ENCODE assay signal across 10 cellular contexts in the genomic region with DNA sequence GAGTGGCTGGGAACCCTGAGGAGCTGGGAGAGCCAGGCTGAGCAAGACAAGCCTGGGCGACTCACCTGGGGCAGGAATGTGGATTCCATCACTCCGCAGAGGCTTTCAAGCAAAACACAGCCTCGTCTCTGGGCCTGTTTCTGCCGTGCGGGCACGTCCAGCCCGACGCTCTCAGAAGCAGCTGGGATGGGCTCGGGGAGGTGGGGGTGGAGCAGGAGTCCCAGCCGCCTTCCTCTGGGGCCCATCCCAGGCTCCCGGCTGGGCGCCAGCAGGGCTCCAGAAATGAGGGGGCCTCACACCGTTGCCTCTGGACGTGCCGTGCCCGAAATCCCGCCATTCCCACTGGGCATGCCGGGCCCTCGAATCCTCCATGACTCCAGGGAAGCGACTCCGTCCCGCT.
A peak's percentile ranks its signal among the peaks of the same experiment; 100 is the strongest.
DNase-seq lines count a peak whose midpoint lies in the region; ATAC-seq and TF ChIP-seq lines count a peak whose summit lies in the region.
"Had no signal": no experiment of that assay in that cellular context is flagged by ENCODE, and none has a peak within 500 bp of the region (broad histone marks: within the 10 kb centered on the region; RNA-seq: fewer than 3 reads in every experiment).

No MANE protein-coding gene starts in this region.

- no peaks in the 10 kb centered on the region for H3K27me3 ChIP-seq in tibial artery
- H3K27me3 ChIP-seq: ovary had no signal

- H3K27ac ChIP-seq in HEK293 (ENCODE audit: extremely low read depth, low read depth, low read length) (no peak overlapping the region), tibial artery (peak overlapping the region; percentile 62 to 76)
- H3K27ac ChIP-seq: ovary had no signal

- CTCF ChIA-PET in HEK293 (lab: Yijun Ruan, JAX) = no interaction called here

- no peak for TF ChIP-seq CTCF in HEK293 (tag by site-specific recombination; IDR thresholded peaks at IDR 0.05)
- TF ChIP-seq CTCF in tibial artery (IDR thresholded peaks at IDR 0.05) = no peak

- H3K4me1 ChIP-seq in HEK293 (ENCODE audit: control insufficient read depth, insufficient read depth, low read length) = no peaks in the 10 kb centered on the region; the same call in 1 of the 2 replicates
- H3K4me1 ChIP-seq in tibial artery = peaks cover 10 to 71% (median 60%) of the 10 kb centered on the region in 4 donors

- ATAC-seq in HG03280 (IDR thresholded peaks at IDR 0.05; ENCODE audit: unreplicated experiment) (no peak), GM19397 (IDR thresholded peaks at IDR 0.05; ENCODE audit: unreplicated experiment) (no peak), HG03159 (IDR thresholded peaks at IDR 0.05; ENCODE audit: unreplicated experiment) (no peak)
- ATAC-seq: activated CD8-positive, alpha-beta T cell treated with anti-CD3 and anti-CD28 coated beads, Interleukin-2, amount 10 ng/mL, durations not matched to agents 7 days and 5 days had no signal

- H3K9me3 ChIP-seq in HEK293 (ENCODE audit: control insufficient read depth, insufficient read depth, low read depth, low read length) (no peaks in the 10 kb centered on the region), tibial artery (no peaks in the 10 kb centered on the region)
- H3K9me3 ChIP-seq: ovary had no signal

- peaks cover 0 to 11% of the 10 kb centered on the region in 2 experiments; a peak in 2 of 3 replicates for H3K36me3 ChIP-seq in HEK293 (ENCODE audit: control insufficient read depth in 2 of 2, insufficient read depth in 1 of 2, low read length in 2 of 2)
- no peaks in the 10 kb centered on the region for H3K36me3 ChIP-seq in tibial artery
- H3K36me3 ChIP-seq: ovary had no signal

- intact Hi-C loops in tibial artery (cut with DNase I; ENCODE audit: low total_unique reads) = no loop called here

- DNase-seq in astrocyte of the hippocampus (ENCODE audit: low read depth, low spot score) = peak; percentile 61
- peak; percentile 44 for DNase-seq in kidney glomerular epithelial cell (lab: John Stamatoyannopoulos, UW)
- DNase-seq in tibial artery = no peak
- DNase-seq: activated CD8-positive, alpha-beta T cell treated with anti-CD3 and anti-CD28 coated beads, Interleukin-2, amount 10 ng/mL, durations not matched to agents 7 days and 5 days; CD4-positive, alpha-beta T cell; ovary had no signal

- no peak overlapping the region for H3K4me3 ChIP-seq in HEK293 (ENCODE audit: low read depth, low read length)
- H3K4me3 ChIP-seq in tibial artery = no peak overlapping the region
- H3K4me3 ChIP-seq: ovary had no signal

- POLR2A ChIA-PET in HEK293 (lab: Yijun Ruan, JAX) = no interaction called here

TF ChIP-seq in HEK293, 187 proteins besides CTCF, POLR2A, EP300 and RAD21:
- TF ChIP-seq ZNF561 (tag by site-specific recombination; IDR thresholded peaks at IDR 0.05; ENCODE audit: borderline replicate concordance) (no peak), ZBTB20 (tag by site-specific recombination; IDR thresholded peaks at IDR 0.05) (0 out of 2 replicates have a peak, but pooled peaks have one; percentile 2), PATZ1 (tag by site-specific recombination; IDR thresholded peaks at IDR 0.05) (no peak), HOXC10 (CRISPR knock-in tag; IDR thresholded peaks at IDR 0.05) (no peak)
- TF ChIP-seq, protein P1, sequence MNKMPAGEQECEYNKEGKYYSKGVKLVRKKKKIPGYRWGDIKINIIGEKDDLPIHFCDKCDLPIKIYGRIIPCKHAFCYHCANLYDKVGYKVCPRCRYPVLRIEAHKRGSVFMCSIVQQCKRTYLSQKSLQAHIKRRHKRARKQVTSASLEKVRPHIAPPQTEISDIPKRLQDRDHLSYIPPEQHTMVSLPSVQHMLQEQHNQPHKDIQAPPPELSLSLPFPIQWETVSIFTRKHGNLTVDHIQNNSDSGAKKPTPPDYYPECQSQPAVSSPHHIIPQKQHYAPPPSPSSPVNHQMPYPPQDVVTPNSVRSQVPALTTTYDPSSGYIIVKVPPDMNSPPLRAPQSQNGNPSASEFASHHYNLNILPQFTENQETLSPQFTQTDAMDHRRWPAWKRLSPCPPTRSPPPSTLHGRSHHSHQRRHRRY (tag by site-specific recombination; IDR thresholded peaks at IDR 0.05) = no peak

Comparison
In these comparisons a context has a peak if more than half of its experiments do, and no peak if none do; other contexts are left out.
1. DNase-seq: peak in astrocyte of the hippocampus (single experiment) and kidney glomerular epithelial cell (single experiment); none in tibial artery (0 of 2).